19 cellular contexts compared by ENCODE assay signal in genomic region chr6:42293579-42293978, GRCh38.
DNase-seq lines count a peak whose midpoint lies in the region; ATAC-seq and TF ChIP-seq lines count a peak whose summit lies in the region.
"Had no signal": no experiment of that assay in that cellular context is flagged by ENCODE, and none has a peak within 500 bp of the region (broad histone marks: within the 10 kb centered on the region; RNA-seq: fewer than 3 reads in every experiment).

No MANE protein-coding gene starts in this region.

- H3K9me3 Mint-ChIP-seq in MCF 10A (ENCODE audit: unreplicated experiment) (no peaks in the 10 kb centered on the region), endodermal cell (no peaks in the 10 kb centered on the region)
- no peaks in the 10 kb centered on the region for H3K9me3 Mint-ChIP-seq in T-helper 2 cell treated with Interferon-gamma antibody and Interleukin-4, amounts not matched to agents 5 μg/mL and 100 μg/mL, for 36 hours

- BruUV-seq in MCF 10A (replicated peaks; lab: Mats Ljungman, UMichigan) = no TSS peak

- H3K4me1 ChIP-seq in breast epithelium = peaks cover 0 to 5% of the 10 kb centered on the region in 2 donors
- H3K4me1 ChIP-seq in endodermal cell (ENCODE audit: control insufficient read depth, insufficient read depth, low read length) = no peaks in the 10 kb centered on the region
- H3K4me1 ChIP-seq in thymus (ENCODE audit: control insufficient read depth, insufficient read depth, low read length) = peaks cover 10% of the 10 kb centered on the region
- H3K4me1 ChIP-seq: ascending aorta had no signal

- H3K27ac Mint-ChIP-seq in MCF 10A (ENCODE audit: low read depth, unreplicated experiment) (peak overlapping the region; percentile 93), endodermal cell (no peak overlapping the region)
- H3K27ac Mint-ChIP-seq in T-helper 2 cell treated with Interferon-gamma antibody and Interleukin-4, amounts not matched to agents 5 μg/mL and 100 μg/mL, for 36 hours = peak overlapping the region; percentile 84

- H3K9ac ChIP-seq in endodermal cell (ENCODE audit: extremely low read depth, low read length, poor library complexity, severe bottlenecking) = no peak overlapping the region

- no peak overlapping the region for H3K4me3 ChIP-seq in breast epithelium
- no peak overlapping the region for H3K4me3 ChIP-seq in endodermal cell (ENCODE audit: low read length)
- H3K4me3 ChIP-seq in thymus (ENCODE audit: low read length) = no peak overlapping the region
- H3K4me3 ChIP-seq: ascending aorta, gastrocnemius medialis, lung, SJSA1, testis had no signal

- no peak for TF ChIP-seq POLR2A in breast epithelium (IDR thresholded peaks at IDR 0.05)

- H3K36me3 ChIP-seq in breast epithelium (no peaks in the 10 kb centered on the region), endodermal cell (ENCODE audit: control insufficient read depth, insufficient read depth, low read length) (no peaks in the 10 kb centered on the region), thymus (ENCODE audit: control insufficient read depth, insufficient read depth) (peaks cover 11% of the 10 kb centered on the region)
- H3K36me3 ChIP-seq: ascending aorta, gastrocnemius medialis had no signal

- CTCF ChIA-PET in MCF 10A (lab: Yijun Ruan, JAX) = interaction anchor here (0.6 to 1.0 kb wide), 2 partner anchors 28 to 254 kb away, joined by 3 to 4 read pairs; no protein-coding TSS in a partner anchor

- intact Hi-C loops in MCF 10A (cut with micrococcal nuclease) = no loop called here
- intact Hi-C loops in breast epithelium (cut with DNase I; ENCODE audit: low total_unique reads) = no loop called here
- intact Hi-C loops in left ventricle myocardium superior (cut with micrococcal nuclease) = no loop called here

- no peak for TF ChIP-seq CTCF in MCF 10A (IDR thresholded peaks at IDR 0.05; ENCODE audit: unreplicated experiment)
- no peak for TF ChIP-seq CTCF in breast epithelium (IDR thresholded peaks at IDR 0.05)
- TF ChIP-seq CTCF in endodermal cell (conservative IDR thresholded peaks at IDR 0.05) = no peak

- 93 to 100% methylated on average over 1 to 4 of the region's 4 CpGs for WGBS in endodermal cell (ENCODE audit: insufficient coverage in 1 of 2, insufficient read length in 1 of 2), 2 experiments
- 34% methylated on average over 4 of the region's 4 CpGs for WGBS in thymus

- ATAC-seq in HG03354 (IDR thresholded peaks at IDR 0.05; ENCODE audit: poor library complexity, severe bottlenecking, unreplicated experiment) (no peak), left ventricle myocardium superior (no peak)
- ATAC-seq: gastrocnemius medialis had no signal

- no peaks in the 10 kb centered on the region for H3K9me3 ChIP-seq in breast epithelium
- H3K9me3 ChIP-seq in endodermal cell (ENCODE audit: control insufficient read depth, low read length) = no peaks in the 10 kb centered on the region
- no peaks in the 10 kb centered on the region for H3K9me3 ChIP-seq in thymus (ENCODE audit: control insufficient read depth)
- H3K9me3 ChIP-seq: ascending aorta, gastrocnemius medialis, SJSA1, testis had no signal

- H3K4me1 Mint-ChIP-seq in MCF 10A (ENCODE audit: insufficient read depth, unreplicated experiment) = peaks cover 42% of the 10 kb centered on the region
- peaks cover 37% of the 10 kb centered on the region for H3K4me1 Mint-ChIP-seq in T-helper 2 cell treated with Interferon-gamma antibody and Interleukin-4, amounts not matched to agents 5 μg/mL and 100 μg/mL, for 36 hours (ENCODE audit: low read depth)
- no peaks in the 10 kb centered on the region for H3K4me1 Mint-ChIP-seq in endodermal cell

- H3K27me3 ChIP-seq in breast epithelium (no peaks in the 10 kb centered on the region), endodermal cell (ENCODE audit: control insufficient read depth, insufficient read depth, low read length, poor library complexity, severe bottlenecking) (no peaks in the 10 kb centered on the region), thymus (ENCODE audit: control insufficient read depth, insufficient read depth) (no peaks in the 10 kb centered on the region)
- H3K27me3 ChIP-seq: ascending aorta, gastrocnemius medialis, SJSA1, testis had no signal

- peaks cover 59% of the 10 kb centered on the region for H3K36me3 Mint-ChIP-seq in MCF 10A (ENCODE audit: insufficient read depth, unreplicated experiment)
- H3K36me3 Mint-ChIP-seq in T-helper 2 cell treated with Interferon-gamma antibody and Interleukin-4, amounts not matched to agents 5 μg/mL and 100 μg/mL, for 36 hours (ENCODE audit: low read depth) = peaks cover 21% of the 10 kb centered on the region
- no peaks in the 10 kb centered on the region for H3K36me3 Mint-ChIP-seq in endodermal cell (ENCODE audit: low read depth)

- H3K4me3 Mint-ChIP-seq in MCF 10A (ENCODE audit: unreplicated experiment) (no peak overlapping the region), endodermal cell (no peak overlapping the region)
- H3K4me3 Mint-ChIP-seq in T-helper 2 cell treated with Interferon-gamma antibody and Interleukin-4, amounts not matched to agents 5 μg/mL and 100 μg/mL, for 36 hours = peak overlapping the region; percentile 58

- DNase-seq in MCF 10A (ENCODE audit: unreplicated experiment) = no peak
- DNase-seq in breast epithelium (ENCODE audit: low spot score in 2 of 2) = no peak
- DNase-seq in T-helper 2 cell treated with Interferon-gamma antibody and Interleukin-4, amounts not matched to agents 5 μg/mL and 100 μg/mL, for 36 hours (ENCODE audit: low spot score) = no peak
- DNase-seq in endodermal cell = peak; percentile 10
- DNase-seq in SHP77 treated with DMSO at 0.1 percent for 48 hours (lab: John Stamatoyannopoulos, UW) = no peak
- no peak for DNase-seq in left ventricle myocardium superior
- DNase-seq: activated gamma-delta T cell; gastrocnemius medialis; HCEC 1CT; NCI-H187; NCI-H446 treated with DMSO at 0.1 percent for 48 hours; stimulated activated CD4-positive, alpha-beta T cell treated with anti-CD3 and anti-CD28 coated beads, Interleukin-2, amount 100 ng/mL, for 48 hours; T1000; testis had no signal

- H3K27me3 Mint-ChIP-seq in MCF 10A (ENCODE audit: insufficient read depth, unreplicated experiment) (no peaks in the 10 kb centered on the region), endodermal cell (ENCODE audit: insufficient read depth) (no peaks in the 10 kb centered on the region)
- no peaks in the 10 kb centered on the region for H3K27me3 Mint-ChIP-seq in T-helper 2 cell treated with Interferon-gamma antibody and Interleukin-4, amounts not matched to agents 5 μg/mL and 100 μg/mL, for 36 hours (ENCODE audit: low read depth)

- POLR2A ChIA-PET in MCF 10A (lab: Yijun Ruan, JAX) = interaction anchor here (1.1 to 2.3 kb wide), 8 partner anchors 12 to 159 kb away, joined by 3 to 11 read pairs (median 5); no protein-coding TSS in a partner anchor

- H3K27ac ChIP-seq in breast epithelium (no peak overlapping the region), endodermal cell (ENCODE audit: low read depth, low read length) (no peak overlapping the region), thymus (ENCODE audit: low read depth) (peak overlapping the region; percentile 40)
- H3K27ac ChIP-seq: ascending aorta, gastrocnemius medialis had no signal
